ENCODE assay signal across 6 cellular contexts in genomic region chr15:34802371-34802770, GRCh38. TPM values are rescaled to one million over a fixed set of nuclear protein-coding genes. Genes with fewer than 3 reads are reported as not detected.
"Had no signal": no experiment of that assay in that cellular context is flagged by ENCODE, and none has a peak within 500 bp of the region (broad histone marks: within the 10 kb centered on the region; RNA-seq: fewer than 3 reads in every experiment).

No MANE protein-coding gene starts in this region.

- H3K4me3 Mint-ChIP-seq: GM23338, H9 had no signal

- ATAC-seq: GM23338 had no signal

- DNase-seq: H9, HCEC 1CT, IMR-90, KBM-7 had no signal

- H3K27ac Mint-ChIP-seq: GM23338, H9 had no signal

- H3K4me2 ChIP-seq: GM23338 had no signal

- H2AFZ ChIP-seq: GM23338 had no signal

- H3K4me3 ChIP-seq: GM23338 had no signal

RNA-seq across cellular contexts. Expression of gene ACTC1, which starts 7.0 kb away (rescaled TPM):
- total RNA-seq: HT-29 had no signal

RNA-seq across cellular contexts. Expression of gene GJD2, which starts 47.6 kb away (rescaled TPM):
- total RNA-seq: H9, HT-29, IMR-90 had no signal
- polyA plus RNA-seq: IMR-90 had no signal
